8 cellular contexts compared by ENCODE assay signal in the genomic region with DNA sequence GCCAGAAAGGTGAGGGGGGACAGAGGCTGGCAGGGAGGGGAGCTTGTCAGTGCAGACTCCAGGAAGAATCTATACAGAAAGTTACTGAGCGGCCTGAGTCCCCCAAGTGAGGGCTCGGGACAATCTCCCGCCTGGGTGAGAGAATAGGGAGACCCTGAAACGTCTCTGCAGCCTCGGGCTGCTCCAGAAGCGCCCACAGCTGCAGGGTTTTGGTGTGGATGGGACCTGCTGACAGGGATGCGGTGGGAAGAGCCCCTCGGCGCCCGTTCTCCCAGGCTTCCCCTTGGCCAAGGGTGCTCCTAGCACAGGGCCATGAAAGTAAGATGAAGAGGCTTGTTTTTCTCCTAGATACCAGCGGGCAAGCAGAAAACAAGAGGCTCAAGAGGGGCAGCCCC. TPM values are rescaled to one million over a fixed set of nuclear protein-coding genes. Genes with fewer than 3 reads are reported as not detected.
DNase-seq lines count a peak whose midpoint lies in the region; ATAC-seq and TF ChIP-seq lines count a peak whose summit lies in the region.

No MANE protein-coding gene starts in this region.

- ATAC-seq in HG03571 (IDR thresholded peaks at IDR 0.05; ENCODE audit: unreplicated experiment) = no peak

- intact Hi-C loops in stomach (cut with DNase I; ENCODE audit: low total_unique reads) = no loop called here

- H3K4me1 Mint-ChIP-seq in activated CD4-positive, alpha-beta memory T cell treated with anti-CD3 and anti-CD28 coated beads, Interleukin-2, amount 10 ng/mL, durations not matched to agents 7 days and 5 days = peaks cover 60% of the 10 kb centered on the region

- whole genome bisulfite sequencing in stomach, 5 donors = 0 to 3% (median 1%) methylated on average over 11 of the region's 11 CpGs

- peak overlapping the region; percentile 90 for H3K27ac Mint-ChIP-seq in activated CD4-positive, alpha-beta memory T cell treated with anti-CD3 and anti-CD28 coated beads, Interleukin-2, amount 10 ng/mL, durations not matched to agents 7 days and 5 days

- peak overlapping the region; percentile 93 for H3K4me3 Mint-ChIP-seq in activated CD4-positive, alpha-beta memory T cell treated with anti-CD3 and anti-CD28 coated beads, Interleukin-2, amount 10 ng/mL, durations not matched to agents 7 days and 5 days

- TF ChIP-seq EP300 in stomach (IDR thresholded peaks at IDR 0.05) = no peak

- no peak for TF ChIP-seq CTCF in stomach (IDR thresholded peaks at IDR 0.05)

- POLR2A ChIA-PET in activated CD4-positive, alpha-beta memory T cell treated with anti-CD3 and anti-CD28 coated beads, Interleukin-2, amount 10 ng/mL, durations not matched to agents 7 days and 5 days (lab: Charles Lee) = interaction anchor here (0.9 to 6.7 kb wide), 30 partner anchors 9 to 553 kb away, joined by 3 to 177 read pairs (median 4); partner anchors contain the start of genes BRMS1, DPP3, MRPL11 and PC

- no peaks in the 10 kb centered on the region for H3K9me3 ChIP-seq in iPS-15b (ENCODE audit: control insufficient read depth, insufficient read depth, low read length)
- no peaks in the 10 kb centered on the region for H3K9me3 ChIP-seq in stomach

- peaks cover 8% of the 10 kb centered on the region for H3K4me1 ChIP-seq in iPS-15b (ENCODE audit: control insufficient read depth, insufficient read depth, low read length)
- peaks cover 26 to 50% (median 43%) of the 10 kb centered on the region in 4 donors for H3K4me1 ChIP-seq in stomach

- H3K4me3 ChIP-seq in iPS-15b (ENCODE audit: low read depth, low read length) = peak overlapping the region; percentile 93
- peak overlapping the region; percentile 69 to 99 (median 96) for H3K4me3 ChIP-seq in stomach

- H3K27me3 ChIP-seq in iPS-15b (ENCODE audit: control insufficient read depth, insufficient read depth, low read length) (no peaks in the 10 kb centered on the region), stomach (no peaks in the 10 kb centered on the region)

- peak overlapping the region; percentile 97 to 99 (median 98) for H3K27ac ChIP-seq in stomach

- peak; percentile 26 for DNase-seq in DMS79 treated with DMSO at 0.1 percent for 48 hours (lab: John Stamatoyannopoulos, UW)
- no peak for DNase-seq in DMS79 (lab: John Stamatoyannopoulos, UW)
- no peak for DNase-seq in activated CD4-positive, alpha-beta memory T cell treated with anti-CD3 and anti-CD28 coated beads, Interleukin-2, amount 10 ng/mL, durations not matched to agents 7 days and 5 days
- no peak for DNase-seq in stomach
- DNase-seq in HUDEP-2 (lab: John Stamatoyannopoulos, UW; ENCODE audit: unreplicated experiment in 76 of 76) = no peak
- no peak for DNase-seq in GF-D8 (lab: John Stamatoyannopoulos, UW)

- CTCF ChIA-PET in activated CD4-positive, alpha-beta memory T cell treated with anti-CD3 and anti-CD28 coated beads, Interleukin-2, amount 10 ng/mL, durations not matched to agents 7 days and 5 days (lab: Charles Lee) = interaction anchor here (1.6 to 4.3 kb wide), 7 partner anchors 9 to 456 kb away, joined by 3 to 21 read pairs (median 7); partner anchors contain the start of genes MRPL11 and RBM4B

- no peak for TF ChIP-seq POLR2A in stomach (IDR thresholded peaks at IDR 0.05)

- H3K9me3 Mint-ChIP-seq in activated CD4-positive, alpha-beta memory T cell treated with anti-CD3 and anti-CD28 coated beads, Interleukin-2, amount 10 ng/mL, durations not matched to agents 7 days and 5 days = no peaks in the 10 kb centered on the region

- peaks cover 39% of the 10 kb centered on the region for H3K36me3 Mint-ChIP-seq in activated CD4-positive, alpha-beta memory T cell treated with anti-CD3 and anti-CD28 coated beads, Interleukin-2, amount 10 ng/mL, durations not matched to agents 7 days and 5 days (ENCODE audit: low read depth)

- H3K36me3 ChIP-seq in iPS-15b (ENCODE audit: control insufficient read depth, insufficient read depth, low read length) (peaks cover 19% of the 10 kb centered on the region), stomach (peaks cover 14 to 53% (median 48%) of the 10 kb centered on the region in 4 donors)

- H3K27me3 Mint-ChIP-seq in activated CD4-positive, alpha-beta memory T cell treated with anti-CD3 and anti-CD28 coated beads, Interleukin-2, amount 10 ng/mL, durations not matched to agents 7 days and 5 days = no peaks in the 10 kb centered on the region

- peak overlapping the region; percentile 95 for H3K9ac ChIP-seq in iPS-15b (ENCODE audit: low read depth, low read length)

RNA-seq across cellular contexts. Expression of gene RCE1, which starts 0.7 kb away (rescaled TPM):
- total RNA-seq in activated CD4-positive, alpha-beta memory T cell treated with anti-CD3 and anti-CD28 coated beads, Interleukin-2, amount 10 ng/mL, durations not matched to agents 7 days and 5 days = 10 to 100 TPM; 21.2 to 22.0 TPM
- total RNA-seq in stomach = 100 to 1,000 TPM in 1 of 5 donors, 10 to 100 TPM in 2, 1 to 10 TPM in 1, under 1 TPM in 1; 0.58 to 124 (median 19.4) TPM
- 10 to 100 TPM in 2 of 3 donors, 1 to 10 TPM in 1; 9.7 to 22.5 (median 10.1) TPM for polyA plus RNA-seq in stomach

RNA-seq across cellular contexts. Expression of gene LRFN4, which starts 14.4 kb away (rescaled TPM):
- total RNA-seq in activated CD4-positive, alpha-beta memory T cell treated with anti-CD3 and anti-CD28 coated beads, Interleukin-2, amount 10 ng/mL, durations not matched to agents 7 days and 5 days = 10 to 100 TPM; 23.2 to 28.3 TPM
- total RNA-seq in stomach = 10 to 100 TPM in 4 of 5 donors, 1 to 10 TPM in 1; 7.3 to 37.9 (median 19.2) TPM
- 10 to 100 TPM in 1 of 3 donors, 1 to 10 TPM in 2; 2.1 to 12.7 (median 7.9) TPM for polyA plus RNA-seq in stomach
